ENCODE assay signal across 20 cellular contexts in genomic region chr18:48776161-48776555, GRCh38.
"Had no signal": no experiment of that assay in that cellular context is flagged by ENCODE, and none has a peak within 500 bp of the region (broad histone marks: within the 10 kb centered on the region; RNA-seq: fewer than 3 reads in every experiment).

No MANE protein-coding gene starts in this region.

- H3K4me3 ChIP-seq: breast epithelium, SJCRH30 had no signal

- H3K9me3 ChIP-seq: breast epithelium, SJCRH30, SK-N-SH had no signal

- H3K27me3 ChIP-seq: breast epithelium, SJCRH30 had no signal

- H3K4me1 ChIP-seq: SJCRH30 had no signal

- H3K9me2 ChIP-seq: SK-N-SH had no signal

- H3K4me2 ChIP-seq: SK-N-SH had no signal

- H3K27ac ChIP-seq: breast epithelium, SJCRH30 had no signal

- ATAC-seq: activated CD4-positive, CD25-positive, alpha-beta regulatory T cell treated with anti-CD3 and anti-CD28 coated beads, Interleukin-2, amount 50 U/mL, for 24 hours; activated CD8-positive, alpha-beta memory T cell treated with anti-CD3 and anti-CD28 coated beads, Interleukin-2, amount 10 ng/mL, durations not matched to agents 7 days and 5 days had no signal

- DNase-seq: activated CD4-positive, alpha-beta T cell treated with anti-CD3 and anti-CD28 coated beads for 48 hours; activated CD4-positive, alpha-beta T cell treated with anti-CD3 and anti-CD28 coated beads, Interleukin-2, amount 50 U/mL, for 48 hours; activated CD8-positive, alpha-beta memory T cell treated with anti-CD3 and anti-CD28 coated beads, Interleukin-2, amount 10 ng/mL, durations not matched to agents 7 days and 5 days; activated effector memory CD4-positive, alpha-beta T cell treated with Interleukin-2 at 50 U/mL for 16 hours; activated naive CD4-positive, alpha-beta T cell; activated T-cell treated with anti-CD3 and anti-CD28 coated beads, Interleukin-2, amount 50 U/mL, for 24 hours; aorta; Karpas-422; NCI-H1105; NCI-H1436 treated with DMSO at 0.1 percent for 48 hours; NCI-H187; NCI-H2081; NCI-H510A treated with DMSO at 0.1 percent for 48 hours; NCI-H69; PC-3; SJCRH30; SK-N-SH; T-helper 1 cell had no signal

- H3K36me3 ChIP-seq: breast epithelium had no signal
